ENCODE assay signal across 14 cellular contexts in the genomic region with DNA sequence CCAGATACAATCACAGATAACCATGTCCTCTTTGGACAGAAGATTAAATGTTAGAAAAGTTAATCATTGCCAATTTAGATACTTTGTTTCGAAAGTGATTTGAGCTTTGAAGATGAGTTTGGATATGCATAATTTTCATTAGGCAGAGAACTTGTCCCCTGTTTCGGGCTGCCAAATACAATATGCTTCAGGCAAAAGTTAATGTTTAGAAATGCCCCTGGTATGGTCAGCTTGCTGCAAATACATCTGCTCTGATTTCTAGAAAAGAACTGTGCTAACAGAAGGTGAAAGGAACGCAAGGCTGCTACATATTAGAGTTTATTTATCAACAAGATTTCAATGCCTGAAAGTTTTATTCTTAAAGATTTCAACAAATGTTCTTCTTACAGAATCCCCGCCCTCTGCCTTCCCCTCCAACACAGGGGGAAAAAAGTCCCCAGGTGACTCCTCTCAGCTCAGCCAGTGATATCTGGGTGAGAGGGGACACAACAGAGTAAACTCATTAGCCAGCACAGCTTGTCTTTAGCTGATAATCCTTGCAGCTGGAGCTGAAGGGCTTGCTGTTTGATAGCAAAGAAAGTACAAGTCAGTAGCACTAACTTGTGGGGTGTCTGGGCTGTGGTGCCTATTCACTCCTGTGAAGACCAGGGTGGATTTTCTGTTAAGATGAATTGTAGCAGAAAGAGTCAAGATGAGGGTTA.
"Had no signal": no experiment of that assay in that cellular context is flagged by ENCODE, and none has a peak within 500 bp of the region (broad histone marks: within the 10 kb centered on the region; RNA-seq: fewer than 3 reads in every experiment).

No MANE protein-coding gene starts in this region.

- ATAC-seq: activated CD4-positive, alpha-beta T cell treated with anti-CD3 and anti-CD28 coated beads for 36 hours; activated naive CD8-positive, alpha-beta T cell treated with anti-CD3 and anti-CD28 coated beads, Interleukin-2, amount 50 U/mL, for 24 hours had no signal

- H3K4me3 ChIP-seq: stomach, thoracic aorta had no signal

- DNase-seq: activated CD4-positive, alpha-beta memory T cell treated with anti-CD3 and anti-CD28 coated beads, Interleukin-2, amount 10 ng/mL, durations not matched to agents 7 days and 5 days; activated CD4-positive, alpha-beta T cell treated with anti-CD3 and anti-CD28 coated beads for 36 hours; activated CD8-positive, alpha-beta memory T cell treated with anti-CD3 and anti-CD28 coated beads, Interleukin-2, amount 50 U/mL, for 4 hours; activated naive CD4-positive, alpha-beta T cell treated with Interleukin-2 at 50 U/mL for 16 hours; activated naive CD8-positive, alpha-beta T cell treated with anti-CD3 and anti-CD28 coated beads, Interleukin-2, amount 50 U/mL, for 24 hours; caudate nucleus; cortex of kidney; effector memory CD4-positive, alpha-beta T cell; kidney glomerular epithelial cell; stomach; T-helper 9 cell had no signal

- H3K9me3 ChIP-seq: stomach, thoracic aorta had no signal

- H3K36me3 ChIP-seq: stomach, thoracic aorta had no signal

- FAIRE-seq: urothelium cell line had no signal

- H3K27me3 ChIP-seq: stomach had no signal

- H3K27ac ChIP-seq: epithelial cell of prostate, stomach, thoracic aorta had no signal
